8 cellular contexts compared by ENCODE assay signal in genomic region chr17:68851875-68852274, GRCh38.
"Had no signal": no experiment of that assay in that cellular context is flagged by ENCODE, and none has a peak within 500 bp of the region (broad histone marks: within the 10 kb centered on the region; RNA-seq: fewer than 3 reads in every experiment).

No MANE protein-coding gene starts in this region.

- H3K9me3 ChIP-seq: HAP-1 had no signal

- H3K4me1 ChIP-seq: HAP-1 had no signal

- H3K36me3 ChIP-seq: HAP-1 had no signal

- DNase-seq: GM23248, GOT3, H7, HFFc6 had no signal

- H3K27ac ChIP-seq: GM23248, HL-60 had no signal

- H3K4me3 ChIP-seq: GM23248, HAP-1 had no signal

- ATAC-seq: HCT116, HepG2 had no signal
